Comparison of ENCODE assay signal across 9 cellular contexts in genomic region chr3:70360985-70361384, GRCh38. TPM values are rescaled to one million over a fixed set of nuclear protein-coding genes. Genes with fewer than 3 reads are reported as not detected.
DNase-seq lines count a peak whose midpoint lies in the region; ATAC-seq, FAIRE-seq and TF ChIP-seq lines count a peak whose summit lies in the region.
"Had no signal": no experiment of that assay in that cellular context is flagged by ENCODE, and none has a peak within 500 bp of the region (broad histone marks: within the 10 kb centered on the region; RNA-seq: fewer than 3 reads in every experiment).

No MANE protein-coding gene starts in this region.

- FAIRE-seq in GM12891 (lab: Jason Lieb, UNC), result no peak

- H3K36me3 ChIP-seq in testis (ENCODE audit: low read depth, missing control alignments), result no peaks in the 10 kb centered on the region

- no peak for DNase-seq in GM12891 (ENCODE audit: insufficient read length, low spot score)
- DNase-seq in choroid plexus epithelial cell (ENCODE audit: low read depth), result peak; percentile 82
- no peak for DNase-seq in NCI-H2029 (lab: John Stamatoyannopoulos, UW)
- DNase-seq in NCI-H2081 (lab: John Stamatoyannopoulos, UW), result no peak
- no peak for DNase-seq in testis
- DNase-seq: activated naive CD8-positive, alpha-beta T cell treated with anti-CD3 and anti-CD28 coated beads, Interleukin-2, amount 10 ng/mL, durations not matched to agents 7 days and 5 days had no signal

- ATAC-seq in GM21367 (IDR thresholded peaks at IDR 0.05; ENCODE audit: unreplicated experiment) (peak; percentile 73), HG03280 (IDR thresholded peaks at IDR 0.05; ENCODE audit: unreplicated experiment) (peak; percentile 89), esophagus mucosa (no peak)

- intact Hi-C loops in testis (cut with DNase I; ENCODE audit: low total_unique reads), result no loop called here

- no peaks in the 10 kb centered on the region for H3K4me1 ChIP-seq in testis

- H3K4me3 ChIP-seq in choroid plexus epithelial cell (ENCODE audit: low read depth, low read length), result no peak overlapping the region
- H3K4me3 ChIP-seq in testis, result no peak overlapping the region

- TF ChIP-seq POLR2A in GM12891 (IDR thresholded peaks at IDR 0.05; ENCODE audit: low read depth, low read length) (no peak), testis (IDR thresholded peaks at IDR 0.05) (no peak)

- H3K27ac ChIP-seq in testis, result no peak overlapping the region

- no peaks in the 10 kb centered on the region for H3K27me3 ChIP-seq in testis

- 40 to 56% methylated on average over 3 of the region's 3 CpGs for WGBS in testis, 2 donors

- no peaks in the 10 kb centered on the region for H3K9me3 ChIP-seq in testis

- TF ChIP-seq CTCF in choroid plexus epithelial cell (conservative IDR thresholded peaks at IDR 0.05; ENCODE audit: low read depth, low read length) (no peak), testis (IDR thresholded peaks at IDR 0.05) (no peak)

TF ChIP-seq in GM12891, 5 proteins besides CTCF, POLR2A, EP300 and RAD21:
- TF ChIP-seq SPI1 (IDR thresholded peaks at IDR 0.05; ENCODE audit: low read depth, low read length) (peak; percentile 28; the same call in 1 of the 2 replicates), TAF1 (IDR thresholded peaks at IDR 0.05; ENCODE audit: low read depth, low read length) (no peak)
TF ChIP-seq in GM12891: peak in this region for 1.

RNA-seq across cellular contexts. Expression of gene MDFIC2, which starts 48.5 kb away (rescaled TPM):
- polyA plus RNA-seq in GM12891 (2012; ENCODE audit: low read depth, missing spikeins), result not detected
- total RNA-seq in esophagus mucosa (not detected), testis (not detected)
- polyA plus RNA-seq in testis (ENCODE audit: insufficient read depth, low read depth, low replicate concordance), result not detected
- total RNA-seq: activated naive CD8-positive, alpha-beta T cell treated with anti-CD3 and anti-CD28 coated beads, Interleukin-2, amount 10 ng/mL, durations not matched to agents 7 days and 5 days had no signal
